32 cellular contexts compared by ENCODE assay signal in the genomic region with DNA sequence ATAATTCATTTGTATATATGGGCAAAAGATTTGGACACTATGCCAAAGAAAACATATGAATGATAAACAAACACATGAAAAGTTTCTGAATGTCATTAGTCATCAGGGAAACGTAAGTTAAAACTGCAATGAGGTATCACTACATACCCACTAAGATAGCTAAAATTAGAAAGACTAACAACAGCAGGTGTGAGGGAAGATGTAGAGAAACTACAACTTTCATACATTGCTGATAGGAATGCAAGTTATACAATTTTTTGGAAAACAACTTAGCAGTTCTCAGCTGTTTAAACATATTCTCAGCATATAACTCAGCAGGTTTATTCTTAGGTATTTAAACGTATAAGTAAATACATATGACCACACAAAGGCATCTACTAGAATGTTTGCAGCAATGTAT.
"Had no signal": no experiment of that assay in that cellular context is flagged by ENCODE, and none has a peak within 500 bp of the region (broad histone marks: within the 10 kb centered on the region; RNA-seq: fewer than 3 reads in every experiment).

No MANE protein-coding gene starts in this region.

- H3K36me3 ChIP-seq: adrenal gland, esophagus muscularis mucosa, gastrocnemius medialis, heart left ventricle, WERI-Rb-1 had no signal

- H3K4me2 ChIP-seq: hepatocyte had no signal

- H2AFZ ChIP-seq: hepatocyte had no signal

- H3K4me1 ChIP-seq: adrenal gland, body of pancreas, esophagus muscularis mucosa, foreskin keratinocyte, gastrocnemius medialis, heart left ventricle had no signal

- ATAC-seq: activated CD4-positive, CD25-positive, alpha-beta regulatory T cell treated with anti-CD3 and anti-CD28 coated beads, Interleukin-2, amount 50 U/mL, for 24 hours; activated CD8-positive, alpha-beta T cell treated with anti-CD3 and anti-CD28 coated beads for 36 hours; activated naive CD8-positive, alpha-beta T cell treated with anti-CD3 and anti-CD28 coated beads, Interleukin-2, amount 50 U/mL, for 24 hours; activated T-cell treated with anti-CD3 and anti-CD28 coated beads, Interleukin-2, amount 50 U/mL, for 4 hours; activated T-helper 17 cell treated with anti-CD3 and anti-CD28 coated beads, Interleukin-2, amount 50 U/mL, for 72 hours; body of pancreas; effector memory CD8-positive, alpha-beta T cell; foreskin keratinocyte; gastrocnemius medialis; heart left ventricle had no signal

- H3K4me3 ChIP-seq: adrenal gland, body of pancreas, esophagus muscularis mucosa, gastrocnemius medialis, heart left ventricle, hepatocyte had no signal

- DNase-seq: activated B cell treated with CpG ODN at 0.5 μM for 24 hours; activated CD4-positive, alpha-beta T cell treated with anti-CD3 and anti-CD28 coated beads for 48 hours; activated CD4-positive, alpha-beta T cell treated with anti-CD3 and anti-CD28 coated beads, Interleukin-2, amount 50 U/mL, for 1 hour; activated CD4-positive, alpha-beta T cell treated with anti-CD3 and anti-CD28 coated beads, Interleukin-2, amount 50 U/mL, for 48 hours; activated CD8-positive, alpha-beta memory T cell treated with anti-CD3 and anti-CD28 coated beads for 24 hours; activated CD8-positive, alpha-beta T cell treated with anti-CD3 and anti-CD28 coated beads for 36 hours; activated effector memory CD4-positive, alpha-beta T cell treated with Interleukin-2 at 50 U/mL for 16 hours; activated gamma-delta T cell treated with Interleukin-2 at 50 U/mL for 16 hours; activated naive CD4-positive, alpha-beta T cell treated with anti-CD3 and anti-CD28 coated beads, Interleukin-2, amount 50 U/mL, for 16 hours; activated naive CD4-positive, alpha-beta T cell treated with Interleukin-2 at 50 U/mL for 16 hours; activated naive CD8-positive, alpha-beta T cell treated with anti-CD3 and anti-CD28 coated beads for 36 hours; activated naive CD8-positive, alpha-beta T cell treated with anti-CD3 and anti-CD28 coated beads, Interleukin-2, amount 50 U/mL, for 24 hours; activated T-cell treated with anti-CD3 and anti-CD28 coated beads, Interleukin-2, amount 50 U/mL, for 4 hours; adrenal gland; amygdala; aorta; body of pancreas; cortex of kidney; dermis blood vessel endothelial cell; effector CD4-positive, alpha-beta T cell; effector memory CD8-positive, alpha-beta T cell; erythroblast; foreskin keratinocyte; gastrocnemius medialis; glutamatergic neuron; heart left ventricle; T-helper 9 cell; WERI-Rb-1 had no signal

- H3K9me3 ChIP-seq: adrenal gland, body of pancreas, esophagus muscularis mucosa, gastrocnemius medialis, heart left ventricle had no signal

- H3K27me3 ChIP-seq: adrenal gland, body of pancreas, esophagus muscularis mucosa, foreskin keratinocyte, gastrocnemius medialis, heart left ventricle, hepatocyte had no signal

- H3K79me2 ChIP-seq: hepatocyte had no signal

- H3K27ac ChIP-seq: adrenal gland, body of pancreas, esophagus muscularis mucosa, foreskin keratinocyte, gastrocnemius medialis, heart left ventricle, hepatocyte, WERI-Rb-1 had no signal
